20 cellular contexts compared by ENCODE assay signal in genomic region chr2:233035426-233036161, GRCh38. TPM values are rescaled to one million over a fixed set of nuclear protein-coding genes. Genes with fewer than 3 reads are reported as not detected.
A peak's percentile ranks its signal among the peaks of the same experiment; 100 is the strongest.
DNase-seq lines count a peak whose midpoint lies in the region; ATAC-seq, FAIRE-seq and TF ChIP-seq lines count a peak whose summit lies in the region.
"Had no signal": no experiment of that assay in that cellular context is flagged by ENCODE, and none has a peak within 500 bp of the region (broad histone marks: within the 10 kb centered on the region; RNA-seq: fewer than 3 reads in every experiment).

No MANE protein-coding gene starts in this region.

- CTCF ChIA-PET in HEK293 (lab: Yijun Ruan, JAX) (no interaction called here), GM12878 (lab: Yijun Ruan, JAX) (no interaction called here)

- no peak for TF ChIP-seq EP300 in GM12878 (IDR thresholded peaks at IDR 0.05; ENCODE audit: borderline replicate concordance in 1 of 2, control insufficient read depth in 1 of 2, low read depth in 2 of 2, low read length in 2 of 2)

- no peak for TF ChIP-seq RAD21 in GM12878 (IDR thresholded peaks at IDR 0.05; ENCODE audit: insufficient read depth, low read depth, low read length)

- POLR2A ChIA-PET in HEK293 (lab: Yijun Ruan, JAX): no interaction called here
- POLR2A ChIA-PET in GM12878 (lab: Charles Lee): no interaction called here

- H3K36me3 Mint-ChIP-seq in T-helper 2 cell treated with Interferon-gamma antibody and Interleukin-4, amounts not matched to agents 5 μg/mL and 100 μg/mL, for 36 hours (ENCODE audit: low read depth): no peaks in the 10 kb centered on the region

- H3K27ac ChIP-seq in HEK293 (ENCODE audit: extremely low read depth, low read depth, low read length) (no peak overlapping the region), GM12878 (ENCODE audit: control insufficient read depth, insufficient read depth) (no peak overlapping the region), foreskin keratinocyte (no peak overlapping the region)
- H3K27ac ChIP-seq: A549, Peyer's patch, SJCRH30 had no signal

- H3K27ac Mint-ChIP-seq in T-helper 2 cell treated with Interferon-gamma antibody and Interleukin-4, amounts not matched to agents 5 μg/mL and 100 μg/mL, for 36 hours: no peak overlapping the region

- BruUV-seq in GM12878 (replicated peaks; lab: Mats Ljungman, UMichigan): no TSS peak

- no peak overlapping the region for H3K4me2 ChIP-seq in GM12878 (ENCODE audit: control insufficient read depth, insufficient read depth)
- H3K4me2 ChIP-seq: A549, GM23338 had no signal

- ATAC-seq in GM12878 (no peak), foreskin keratinocyte (no peak)
- ATAC-seq: A549, GM23338, HCT116 had no signal

- no peak overlapping the region for H3K9ac ChIP-seq in GM12878 (ENCODE audit: control insufficient read depth, insufficient read depth, low read length)

- no peaks in the 10 kb centered on the region for H3K4me1 ChIP-seq in HEK293 (ENCODE audit: control insufficient read depth, insufficient read depth, low read length)
- no peaks in the 10 kb centered on the region for H3K4me1 ChIP-seq in GM12878 (ENCODE audit: control insufficient read depth, insufficient read depth, low read length)
- H3K4me1 ChIP-seq in foreskin keratinocyte: no peaks in the 10 kb centered on the region
- H3K4me1 ChIP-seq: A549, BE2C, Peyer's patch, SJCRH30 had no signal

- 69% methylated on average over 23 of the region's 23 CpGs for WGBS in GM12878 (ENCODE audit: insufficient coverage, insufficient replicate concordance, low lambda C conversion rate, missing lambda C conversion rate)

- no peak overlapping the region for H3K4me3 Mint-ChIP-seq in T-helper 2 cell treated with Interferon-gamma antibody and Interleukin-4, amounts not matched to agents 5 μg/mL and 100 μg/mL, for 36 hours
- H3K4me3 Mint-ChIP-seq: GM23338 had no signal

- H3K9me3 Mint-ChIP-seq in T-helper 2 cell treated with Interferon-gamma antibody and Interleukin-4, amounts not matched to agents 5 μg/mL and 100 μg/mL, for 36 hours: no peaks in the 10 kb centered on the region

- no peaks in the 10 kb centered on the region for H3K79me2 ChIP-seq in GM12878 (ENCODE audit: control insufficient read depth, insufficient read depth, low read length)

- H3K27me3 Mint-ChIP-seq in T-helper 2 cell treated with Interferon-gamma antibody and Interleukin-4, amounts not matched to agents 5 μg/mL and 100 μg/mL, for 36 hours (ENCODE audit: low read depth): no peaks in the 10 kb centered on the region

- H3K4me3 ChIP-seq in HEK293 (ENCODE audit: low read depth, low read length) (no peak overlapping the region), GM12878 (no peak overlapping the region)
- H3K4me3 ChIP-seq: A549, GM23338, Peyer's patch, SJCRH30 had no signal

- FAIRE-seq in GM12878 (lab: Jason Lieb, UNC) (no peak), urothelium cell line (lab: Jason Lieb, UNC) (peak; percentile 99)
- FAIRE-seq: A549 had no signal

- SMC1A ChIA-PET in GM12878 (lab: Charles Lee; ENCODE audit: uncharacterized antibody, unreplicated experiment): no interaction called here

- DNase-seq in GM12878 (ENCODE audit: low read depth, low spot score): no peak
- DNase-seq in mesenteric fat pad (ENCODE audit: low spot score): peak; percentile 60
- no peak for DNase-seq in urothelium cell line (ENCODE audit: low spot score)
- no peak for DNase-seq in NCI-H1436 (lab: John Stamatoyannopoulos, UW)
- no peak for DNase-seq in foreskin keratinocyte
- DNase-seq in T-helper 2 cell treated with Interferon-gamma antibody and Interleukin-4, amounts not matched to agents 5 μg/mL and 100 μg/mL, for 36 hours (ENCODE audit: low spot score): no peak
- DNase-seq: BE2C, DMS79 treated with DMSO at 0.1 percent for 48 hours, IMR-90, NCI-H1105, NCI-H1694, NCI-H2081 treated with DMSO at 0.1 percent for 48 hours, NCI-H2171 treated with DMSO at 0.1 percent for 48 hours, NCI-H524 treated with DMSO at 0.1 percent for 48 hours, Peyer's patch, SJCRH30 had no signal

- RAD21 ChIA-PET in GM12878 (lab: Charles Lee; ENCODE audit: unreplicated experiment): no interaction called here

- in situ Hi-C loops in GM12878 (cut with MboI): no loop called here

- intact Hi-C loops in GM12878 (cut with micrococcal nuclease; ENCODE audit: unreplicated experiment): no loop called here

- H3K27me3 ChIP-seq in GM12878 (replicated peaks in 1 of 2; ENCODE audit: control insufficient read depth in 2 of 2, insufficient read depth in 2 of 2, low read length in 1 of 2) (no peaks in the 10 kb centered on the region; a peak in 1 of 4 replicates), foreskin keratinocyte (no peaks in the 10 kb centered on the region)
- H3K27me3 ChIP-seq: BE2C, Peyer's patch had no signal

- H2AFZ ChIP-seq in GM12878 (ENCODE audit: control insufficient read depth, low read depth, low read length): no peak overlapping the region
- H2AFZ ChIP-seq: GM23338 had no signal

- H4K20me1 ChIP-seq in GM12878 (ENCODE audit: control insufficient read depth, insufficient read depth): no peaks in the 10 kb centered on the region

- H3K9me3 ChIP-seq in HEK293 (ENCODE audit: control insufficient read depth, insufficient read depth, low read depth, low read length) (no peaks in the 10 kb centered on the region), GM12878 (replicated peaks; ENCODE audit: control insufficient read depth, insufficient read depth, low read length) (peaks cover 1% of the 10 kb centered on the region; the same call in 1 of the 3 replicates)
- H3K9me3 ChIP-seq: BE2C, Peyer's patch, SJCRH30 had no signal

- H3K36me3 ChIP-seq in HEK293 (ENCODE audit: control insufficient read depth in 2 of 2, insufficient read depth in 1 of 2, low read length in 2 of 2) (no peaks in the 10 kb centered on the region), GM12878 (ENCODE audit: control insufficient read depth in 2 of 2, insufficient read depth in 2 of 2, low read length in 1 of 2) (no peaks in the 10 kb centered on the region)
- H3K36me3 ChIP-seq: BE2C, Peyer's patch, SJCRH30 had no signal

- H3K4me1 Mint-ChIP-seq in T-helper 2 cell treated with Interferon-gamma antibody and Interleukin-4, amounts not matched to agents 5 μg/mL and 100 μg/mL, for 36 hours (ENCODE audit: low read depth): no peaks in the 10 kb centered on the region

- TF ChIP-seq POLR2A in GM12878 (IDR thresholded peaks at IDR 0.05; ENCODE audit: low read depth, low read length): no peak

- TF ChIP-seq CTCF in HEK293 (tag by site-specific recombination; IDR thresholded peaks at IDR 0.05) (no peak), GM12878 (IDR thresholded peaks at IDR 0.05 in 2 of 3, conservative IDR thresholded peaks at IDR 0.05 in 1 of 3; ENCODE audit: control insufficient read depth in 2 of 3, extremely low read depth in 1 of 3, insufficient read depth in 1 of 3, low read depth in 3 of 3, low read length in 3 of 3) (no peak), foreskin keratinocyte (conservative IDR thresholded peaks at IDR 0.05) (no peak)

RNA-seq across cellular contexts. Expression of gene NEU2, which starts 3.1 kb away (rescaled TPM):
- not detected in 2 replicates for total RNA-seq in GM12878 (2013; cell fraction: nucleolus; rRNA removed)
- not detected in 2 replicates for total RNA-seq in GM12878 (2014; rRNA removed)
- not detected in 2 replicates for total RNA-seq in GM12878 (2014; rRNA removed; fragmentation: Illumina TruSeq; extraction: Trizol)
- total RNA-seq in GM12878 (2021): not detected in 2 replicates
- not detected for polyA plus RNA-seq in GM12878 (2011; ENCODE audit: low read depth)
- not detected in 2 replicates for polyA plus RNA-seq in GM12878 (2011; rRNA removed)
- polyA plus RNA-seq in GM12878 (2011; cell fraction: cytosol; rRNA removed): not detected in 2 replicates
- not detected in 2 replicates for polyA plus RNA-seq in GM12878 (2011; cell fraction: nucleus; rRNA removed)
- polyA plus RNA-seq in GM12878 (2012): not detected in 2 replicates
- not detected in 2 replicates for polyA plus RNA-seq in GM12878 (2014; fragmentation: Illumina TruSeq; extraction: Trizol)
- not detected for polyA plus RNA-seq in GM12878 (2014; fragmentation: Nextera tagmentation; extraction: Ambion mirVana)
- not detected in 2 replicates for polyA plus RNA-seq in GM12878 (2014; rRNA removed)
- not detected for polyA plus RNA-seq in GM12878 (2016; fragmentation: Nextera tagmentation; extraction: Ambion mirVana)
- polyA minus RNA-seq in GM12878 (2011; rRNA and poly(A)+ RNA removed): not detected in 2 replicates
- not detected in 2 replicates for polyA minus RNA-seq in GM12878 (2011; cell fraction: cytosol; rRNA and poly(A)+ RNA removed)
- not detected in 2 replicates for polyA minus RNA-seq in GM12878 (2011; cell fraction: nucleus; rRNA and poly(A)+ RNA removed)
- total RNA-seq in mesenteric fat pad: not detected
- not detected in 2 replicates for total RNA-seq in foreskin keratinocyte
- not detected in 2 replicates for polyA plus RNA-seq in foreskin keratinocyte
- total RNA-seq: GM23338, IMR-90, Peyer's patch, SJCRH30 had no signal
- polyA plus RNA-seq: A549, GM23338, IMR-90 had no signal

RNA-seq across cellular contexts. Expression of gene NGEF, which starts 22.5 kb away (rescaled TPM):
- total RNA-seq in GM12878 (2013; cell fraction: nucleolus; rRNA removed): 0.47 and 1.4 TPM in 2 replicates
- total RNA-seq in GM12878 (2014; rRNA removed) (not detected in 2 replicates), GM12878 (2014; rRNA removed; fragmentation: Illumina TruSeq; extraction: Trizol) (not detected in 2 replicates), GM12878 (2021) (not detected in 2 replicates), mesenteric fat pad (0.35 TPM), foreskin keratinocyte (0.11 TPM in 1 of 2 replicates, not detected in the other)
- polyA plus RNA-seq in GM12878 (2011; ENCODE audit: low read depth): not detected
- polyA plus RNA-seq in GM12878 (2011; rRNA removed) (0.12 TPM in 2 replicates), GM12878 (2014; fragmentation: Illumina TruSeq; extraction: Trizol) (not detected in 2 replicates), GM12878 (2014; fragmentation: Nextera tagmentation; extraction: Ambion mirVana) (not detected), GM12878 (2014; rRNA removed) (not detected in 2 replicates), GM12878 (2016; fragmentation: Nextera tagmentation; extraction: Ambion mirVana) (not detected), foreskin keratinocyte (0.01 TPM in 1 of 2 replicates, not detected in the other)
- 0.12 and 0.15 TPM in 2 replicates for polyA plus RNA-seq in GM12878 (2011; cell fraction: cytosol; rRNA removed)
- polyA plus RNA-seq in GM12878 (2011; cell fraction: nucleus; rRNA removed): 0.27 and 0.83 TPM in 2 replicates
- polyA plus RNA-seq in GM12878 (2012): 0.25 TPM in 1 of 2 replicates, not detected in the other
- polyA minus RNA-seq in GM12878 (2011; rRNA and poly(A)+ RNA removed): 0.10 and 1.7 TPM in 2 replicates
- polyA minus RNA-seq in GM12878 (2011; cell fraction: cytosol; rRNA and poly(A)+ RNA removed): not detected in 2 replicates
- polyA minus RNA-seq in GM12878 (2011; cell fraction: nucleus; rRNA and poly(A)+ RNA removed): not detected in 2 replicates
- total RNA-seq: SJCRH30 had no signal

RNA-seq across cellular contexts. Expression of gene INPP5D, which starts 24.5 kb away (rescaled TPM):
- 345 and 366 TPM in 2 replicates for total RNA-seq in GM12878 (2013; cell fraction: nucleolus; rRNA removed)
- 66.2 and 89.5 TPM in 2 replicates for total RNA-seq in GM12878 (2014; rRNA removed)
- 64.9 and 74.6 TPM in 2 replicates for total RNA-seq in GM12878 (2014; rRNA removed; fragmentation: Illumina TruSeq; extraction: Trizol)
- 126 and 139 TPM in 2 replicates for total RNA-seq in GM12878 (2021)
- polyA plus RNA-seq in GM12878 (2011; ENCODE audit: low read depth): 51.0 TPM
- polyA plus RNA-seq in GM12878 (2011; rRNA removed): 24.3 and 43.0 TPM in 2 replicates
- polyA plus RNA-seq in GM12878 (2011; cell fraction: cytosol; rRNA removed): 39.4 and 45.6 TPM in 2 replicates
- polyA plus RNA-seq in GM12878 (2011; cell fraction: nucleus; rRNA removed): 143 and 184 TPM in 2 replicates
- 79.5 and 83.6 TPM in 2 replicates for polyA plus RNA-seq in GM12878 (2012)
- polyA plus RNA-seq in GM12878 (2014; fragmentation: Illumina TruSeq; extraction: Trizol): 78.1 and 101 TPM in 2 replicates
- 10 to 100 TPM; 11.8 to 19.4 TPM for polyA plus RNA-seq in GM12878 (2014; fragmentation: Nextera tagmentation; extraction: Ambion mirVana)
- polyA plus RNA-seq in GM12878 (2014; rRNA removed): 88.1 and 102 TPM in 2 replicates
- 100 to 1,000 TPM; 101 to 104 TPM for polyA plus RNA-seq in GM12878 (2016; fragmentation: Nextera tagmentation; extraction: Ambion mirVana)
- 142 and 157 TPM in 2 replicates for polyA minus RNA-seq in GM12878 (2011; rRNA and poly(A)+ RNA removed)
- polyA minus RNA-seq in GM12878 (2011; cell fraction: cytosol; rRNA and poly(A)+ RNA removed): 40.2 and 55.8 TPM in 2 replicates
- polyA minus RNA-seq in GM12878 (2011; cell fraction: nucleus; rRNA and poly(A)+ RNA removed): 114 and 175 TPM in 2 replicates
- total RNA-seq in mesenteric fat pad: 28.8 TPM
- total RNA-seq in foreskin keratinocyte: 21.8 and 25.5 TPM in 2 replicates
- 14.5 and 15.2 TPM in 2 replicates for polyA plus RNA-seq in foreskin keratinocyte
